9 cellular contexts compared by ENCODE assay signal in genomic region chr3:69425249-69425648, GRCh38. TPM values are rescaled to one million over a fixed set of nuclear protein-coding genes. Genes with fewer than 3 reads are reported as not detected.
DNase-seq lines count a peak whose midpoint lies in the region; ATAC-seq and TF ChIP-seq lines count a peak whose summit lies in the region.
"Had no signal": no experiment of that assay in that cellular context is flagged by ENCODE, and none has a peak within 500 bp of the region (broad histone marks: within the 10 kb centered on the region; RNA-seq: fewer than 3 reads in every experiment).

No MANE protein-coding gene starts in this region.

- ATAC-seq in GM19455 (IDR thresholded peaks at IDR 0.05; ENCODE audit: unreplicated experiment) (peak; percentile 59), HG03565 (IDR thresholded peaks at IDR 0.05; ENCODE audit: unreplicated experiment) (peak; percentile 91)

- H3K9me3 Mint-ChIP-seq in activated CD4-positive, alpha-beta memory T cell treated with anti-CD3 and anti-CD28 coated beads for 36 hours, result no peaks in the 10 kb centered on the region
- H3K9me3 Mint-ChIP-seq in glutamatergic neuron (ENCODE audit: unreplicated experiment), result no peaks in the 10 kb centered on the region
- H3K9me3 Mint-ChIP-seq: activated B cell treated with CpG ODN at 0.5 μM for 24 hours had no signal

- peak; percentile 18 for DNase-seq in ELF-1 (ENCODE audit: low read depth, low spot score)
- DNase-seq in activated CD4-positive, alpha-beta memory T cell treated with anti-CD3 and anti-CD28 coated beads for 36 hours, result peak; percentile 57
- DNase-seq in glutamatergic neuron, result no peak
- DNase-seq in stimulated activated CD4-positive, alpha-beta T cell treated with anti-CD3 and anti-CD28 coated beads, Interleukin-4, amount 100 ng/mL, for 24 hours, result peak; percentile 22
- no peak for DNase-seq in middle frontal gyrus (ENCODE audit: extremely low spot score, low spot score)
- DNase-seq in T1000 (lab: John Stamatoyannopoulos, UW), result no peak
- DNase-seq: activated B cell treated with CpG ODN at 0.5 μM for 24 hours had no signal

- intact Hi-C loops in activated CD4-positive, alpha-beta memory T cell treated with anti-CD3 and anti-CD28 coated beads for 36 hours (cut with micrococcal nuclease), result loop anchor here (1.0 to 2.0 kb wide), 2 partner anchors 14 to 264 kb away; no protein-coding TSS in a partner anchor

- POLR2A ChIA-PET in activated CD4-positive, alpha-beta memory T cell treated with anti-CD3 and anti-CD28 coated beads for 36 hours (lab: Charles Lee), result no interaction called here

- peak; percentile 68 for TF ChIP-seq CTCF in glutamatergic neuron (IDR thresholded peaks at IDR 0.05; ENCODE audit: partially characterized antibody, unreplicated experiment)

- CTCF ChIA-PET in activated CD4-positive, alpha-beta memory T cell treated with anti-CD3 and anti-CD28 coated beads for 36 hours (lab: Charles Lee), result interaction anchor here (0.6 to 6.5 kb wide), 10 partner anchors 15 to 305 kb away, joined by 3 to 45 read pairs (median 6); partner anchors contain the start of gene FRMD4B

- no peak overlapping the region for H3K4me3 Mint-ChIP-seq in activated CD4-positive, alpha-beta memory T cell treated with anti-CD3 and anti-CD28 coated beads for 36 hours
- no peak overlapping the region for H3K4me3 Mint-ChIP-seq in glutamatergic neuron (ENCODE audit: unreplicated experiment)
- H3K4me3 Mint-ChIP-seq: activated B cell treated with CpG ODN at 0.5 μM for 24 hours had no signal

- H3K4me1 Mint-ChIP-seq in activated CD4-positive, alpha-beta memory T cell treated with anti-CD3 and anti-CD28 coated beads for 36 hours (ENCODE audit: low read depth), result peaks cover 2% of the 10 kb centered on the region
- no peaks in the 10 kb centered on the region for H3K4me1 Mint-ChIP-seq in glutamatergic neuron (ENCODE audit: low read depth, unreplicated experiment)
- H3K4me1 Mint-ChIP-seq: activated B cell treated with CpG ODN at 0.5 μM for 24 hours had no signal

- H3K36me3 Mint-ChIP-seq in activated CD4-positive, alpha-beta memory T cell treated with anti-CD3 and anti-CD28 coated beads for 36 hours, result no peaks in the 10 kb centered on the region
- H3K36me3 Mint-ChIP-seq in glutamatergic neuron (ENCODE audit: unreplicated experiment), result no peaks in the 10 kb centered on the region

- peaks cover 2% of the 10 kb centered on the region for H3K27me3 Mint-ChIP-seq in activated CD4-positive, alpha-beta memory T cell treated with anti-CD3 and anti-CD28 coated beads for 36 hours
- H3K27me3 Mint-ChIP-seq in glutamatergic neuron (ENCODE audit: unreplicated experiment), result no peaks in the 10 kb centered on the region
- H3K27me3 Mint-ChIP-seq: activated B cell treated with CpG ODN at 0.5 μM for 24 hours had no signal

- H3K27ac Mint-ChIP-seq in activated CD4-positive, alpha-beta memory T cell treated with anti-CD3 and anti-CD28 coated beads for 36 hours, result no peak overlapping the region
- H3K27ac Mint-ChIP-seq in glutamatergic neuron (ENCODE audit: unreplicated experiment), result no peak overlapping the region
- H3K27ac Mint-ChIP-seq: activated B cell treated with CpG ODN at 0.5 μM for 24 hours had no signal

RNA-seq across cellular contexts. Expression of gene FRMD4B, which starts 39.4 kb away (rescaled TPM):
- 10 to 100 TPM; 29.1 to 32.8 TPM for total RNA-seq in activated CD4-positive, alpha-beta memory T cell treated with anti-CD3 and anti-CD28 coated beads for 36 hours
- 3.9 TPM for total RNA-seq in glutamatergic neuron (ENCODE audit: unreplicated experiment)
- total RNA-seq: activated B cell treated with CpG ODN at 0.5 μM for 24 hours had no signal

Comparison
In these comparisons a context has a peak if more than half of its experiments do, and no peak if none do; other contexts are left out.
1. DNase-seq: peak in ELF-1 (single experiment), activated CD4-positive, alpha-beta memory T cell treated with anti-CD3 and anti-CD28 coated beads for 36 hours (single experiment) and stimulated activated CD4-positive, alpha-beta T cell treated with anti-CD3 and anti-CD28 coated beads, Interleukin-4, amount 100 ng/mL, for 24 hours (single experiment); none in glutamatergic neuron (single experiment), middle frontal gyrus (single experiment) and T1000 (single experiment).